ENCODE assay signal across 8 cellular contexts in genomic region chr17:14069251-14069981, GRCh38. TPM values are rescaled to one million over a fixed set of nuclear protein-coding genes. Genes with fewer than 3 reads are reported as not detected.
DNase-seq lines count a peak whose midpoint lies in the region; ATAC-seq and TF ChIP-seq lines count a peak whose summit lies in the region.

Gene COX10, plus strand, starts transcription at chr17:14069504. Its CDS starts 102 bp downstream, at chr17:14069606.

- H3K4me1 Mint-ChIP-seq in neural progenitor cell, result peaks cover 15% of the 10 kb centered on the region

- H4K20me1 ChIP-seq in Loucy (ENCODE audit: insufficient read depth, low read length, poor library complexity, severe bottlenecking) (peaks cover 6% of the 10 kb centered on the region), neural progenitor cell (ENCODE audit: low read depth) (no peaks in the 10 kb centered on the region)

- H3K27ac Mint-ChIP-seq in neural progenitor cell, result peak within 1 kb of the TSS; percentile 65

- no peaks in the 10 kb centered on the region for H3K27me3 Mint-ChIP-seq in neural progenitor cell (ENCODE audit: insufficient read depth, low read depth)

- peak within 1 kb of the TSS; percentile 91 for H3K9ac ChIP-seq in ES-I3 (ENCODE audit: low read depth, low read length)
- H3K9ac ChIP-seq in Loucy (ENCODE audit: low read depth, low read length, poor library complexity, severe bottlenecking), result peak within 1 kb of the TSS; percentile 91
- peak within 1 kb of the TSS; percentile 92 for H3K9ac ChIP-seq in neural progenitor cell

- 0 out of 2 replicates have a peak, but pooled peaks cover 4% of the 10 kb centered on the region for H3K4me1 ChIP-seq in ES-I3 (ENCODE audit: insufficient read depth, low read length)
- H3K4me1 ChIP-seq in Loucy (ENCODE audit: insufficient read depth, low read length, poor library complexity, severe bottlenecking), result peaks cover 25% of the 10 kb centered on the region
- H3K4me1 ChIP-seq in foreskin keratinocyte, result peaks cover 5% of the 10 kb centered on the region
- H3K4me1 ChIP-seq in neural progenitor cell, result peaks cover 6% of the 10 kb centered on the region

- H3K27me3 ChIP-seq in H7 (ENCODE audit: control insufficient read depth, insufficient read depth, low read length), result no peaks in the 10 kb centered on the region
- no peaks in the 10 kb centered on the region for H3K27me3 ChIP-seq in Loucy (ENCODE audit: insufficient read depth, low read length, poor library complexity, severe bottlenecking)
- no peaks in the 10 kb centered on the region for H3K27me3 ChIP-seq in foreskin keratinocyte
- no peaks in the 10 kb centered on the region for H3K27me3 ChIP-seq in neural progenitor cell

- H2AFZ ChIP-seq in Loucy (ENCODE audit: low read length), result peak within 1 kb of the TSS; percentile 97
- H2AFZ ChIP-seq in neural progenitor cell (replicated peaks), result peak within 1 kb of the TSS; percentile 99

- peaks cover 11% of the 10 kb centered on the region for H3K36me3 Mint-ChIP-seq in neural progenitor cell

- no peaks in the 10 kb centered on the region for H3K9me3 ChIP-seq in ES-I3 (ENCODE audit: control insufficient read depth, insufficient read depth, low read length)
- peaks cover 3% of the 10 kb centered on the region; the same call in 1 of the 2 replicates for H3K9me3 ChIP-seq in Loucy (ENCODE audit: insufficient read depth, low read depth, low read length)
- no peaks in the 10 kb centered on the region for H3K9me3 ChIP-seq in neural progenitor cell (ENCODE audit: low read depth)

- TF ChIP-seq CTCF in Loucy (conservative IDR thresholded peaks at IDR 0.05; ENCODE audit: low read length), result no peak
- no peak for TF ChIP-seq CTCF in foreskin keratinocyte (conservative IDR thresholded peaks at IDR 0.05)
- no peak for TF ChIP-seq CTCF in neural progenitor cell (IDR thresholded peaks at IDR 0.05)

- H3K9me3 Mint-ChIP-seq in neural progenitor cell, result no peaks in the 10 kb centered on the region

- H3K4me3 Mint-ChIP-seq in neural progenitor cell, result peak within 1 kb of the TSS; percentile 96

- H3K4me3 ChIP-seq in H7 (ENCODE audit: insufficient read depth, low read depth, low read length) (peak within 1 kb of the TSS; percentile 90), Loucy (ENCODE audit: low read length, poor library complexity, severe bottlenecking) (peak within 1 kb of the TSS; percentile 99), neural progenitor cell (peak within 1 kb of the TSS; percentile 95)

- H3K4me2 ChIP-seq in Loucy (ENCODE audit: low read depth, low read length, poor library complexity, severe bottlenecking) (peak within 1 kb of the TSS; percentile 90), neural progenitor cell (peak within 1 kb of the TSS; percentile 98)

- peak; percentile 90 for DNase-seq in H7
- DNase-seq in SIG-M5 treated with dmso at 0.1 percent for 504 hours (lab: John Stamatoyannopoulos, UW; ENCODE audit: unreplicated experiment), result peak; percentile 77
- peak; percentile 83 for DNase-seq in activated gamma-delta T cell treated with Interleukin-2 at 50 U/mL for 16 hours
- peak; percentile 54 to 76 for DNase-seq in foreskin keratinocyte
- DNase-seq in neural progenitor cell (ENCODE audit: low spot score), result peak; percentile 93
- DNase-seq in stromal cell of bone marrow (ENCODE audit: low read depth), result peak; percentile 59

- peak within 1 kb of the TSS; percentile 92 for H3K27ac ChIP-seq in foreskin keratinocyte
- H3K27ac ChIP-seq in neural progenitor cell, result no peak within 1 kb of the TSS

- H3F3A ChIP-seq in Loucy (ENCODE audit: low read depth) (no peaks in the 10 kb centered on the region), neural progenitor cell (ENCODE audit: low read depth) (no peaks in the 10 kb centered on the region)

- no peaks in the 10 kb centered on the region for H3K9me2 ChIP-seq in Loucy (replicated peaks; ENCODE audit: low read depth, low read length)

- ATAC-seq in foreskin keratinocyte, result peak; percentile 98

- H3K36me3 ChIP-seq in ES-I3 (ENCODE audit: insufficient read depth, low read length), result no peaks in the 10 kb centered on the region
- H3K36me3 ChIP-seq in H7 (replicated peaks; ENCODE audit: control insufficient read depth, insufficient read depth, low read length), result no peaks in the 10 kb centered on the region; the same call in 1 of the 2 replicates
- 0 out of 2 replicates have a peak, but pooled peaks cover under 1% of the 10 kb centered on the region for H3K36me3 ChIP-seq in Loucy (ENCODE audit: insufficient read depth, low read length)
- peaks cover 4% of the 10 kb centered on the region for H3K36me3 ChIP-seq in neural progenitor cell

- peaks cover 42% of the 10 kb centered on the region for H3K79me2 ChIP-seq in Loucy (ENCODE audit: insufficient read depth, low read length)
- H3K79me2 ChIP-seq in neural progenitor cell (ENCODE audit: low read depth), result peaks cover 63% of the 10 kb centered on the region

RNA-seq across cellular contexts. Expression of gene COX10, which starts in this region (rescaled TPM):
- total RNA-seq in H7 (2014; rRNA removed; shearing (Covaris generic)), result 28.8 and 31.0 TPM in 2 replicates
- total RNA-seq in foreskin keratinocyte (15.2 and 16.0 TPM in 2 replicates), neural progenitor cell (ENCODE audit: low replicate concordance) (18.0 and 29.1 TPM in 2 replicates)
- 8.4 and 9.6 TPM in 2 replicates for polyA plus RNA-seq in foreskin keratinocyte
